Comparison of ENCODE assay signal across 11 cellular contexts in genomic region chr2:42959148-42959992, GRCh38.
DNase-seq lines count a peak whose midpoint lies in the region; ATAC-seq and TF ChIP-seq lines count a peak whose summit lies in the region.
"Had no signal": no experiment of that assay in that cellular context is flagged by ENCODE, and none has a peak within 500 bp of the region (broad histone marks: within the 10 kb centered on the region; RNA-seq: fewer than 3 reads in every experiment).

No MANE protein-coding gene starts in this region.

- no peak for ATAC-seq in GM21515 (IDR thresholded peaks at IDR 0.05; ENCODE audit: unreplicated experiment)
- ATAC-seq: HCT116 had no signal

- no peak overlapping the region for H3K27ac Mint-ChIP-seq in T-helper 2 cell treated with Interferon-gamma antibody and Interleukin-4, amounts not matched to agents 5 μg/mL and 100 μg/mL, for 36 hours
- H3K27ac Mint-ChIP-seq: activated CD4-positive, alpha-beta T cell treated with anti-CD3 and anti-CD28 coated beads, Interleukin-2, amount 10 ng/mL, durations not matched to agents 7 days and 5 days had no signal

- intact Hi-C loops in posterior vena cava (cut with DNase I) (no loop called here), head of caudate nucleus (cut with DNase I) (loop anchor here (10.0 kb wide), 1 partner anchor 275 kb away; no protein-coding TSS in a partner anchor)

- H3K4me3 Mint-ChIP-seq in T-helper 2 cell treated with Interferon-gamma antibody and Interleukin-4, amounts not matched to agents 5 μg/mL and 100 μg/mL, for 36 hours: no peak overlapping the region
- H3K4me3 Mint-ChIP-seq: activated CD4-positive, alpha-beta T cell treated with anti-CD3 and anti-CD28 coated beads, Interleukin-2, amount 10 ng/mL, durations not matched to agents 7 days and 5 days had no signal

- no peaks in the 10 kb centered on the region for H3K27me3 ChIP-seq in Peyer's patch

- no peaks in the 10 kb centered on the region for H3K9me3 ChIP-seq in Peyer's patch

- peak overlapping the region; percentile 43 to 76 (median 57) for H3K27ac ChIP-seq in Peyer's patch

- H3K4me1 ChIP-seq in Peyer's patch: peaks cover 0 to 37% (median 7%) of the 10 kb centered on the region in 4 donors

- DNase-seq in AG10803 (ENCODE audit: low read depth): peak; percentile 86
- DNase-seq in Peyer's patch: no peak
- DNase-seq in fibroblast of the conjunctiva (ENCODE audit: low read depth): peak; percentile 94
- DNase-seq in posterior vena cava (ENCODE audit: low spot score): peak; percentile 89
- no peak for DNase-seq in head of caudate nucleus
- DNase-seq in T-helper 2 cell treated with Interferon-gamma antibody and Interleukin-4, amounts not matched to agents 5 μg/mL and 100 μg/mL, for 36 hours (ENCODE audit: low spot score): no peak
- DNase-seq in NCI-H69 (lab: John Stamatoyannopoulos, UW): no peak
- DNase-seq: activated CD4-positive, alpha-beta T cell treated with anti-CD3 and anti-CD28 coated beads, Interleukin-2, amount 10 ng/mL, durations not matched to agents 7 days and 5 days; stimulated activated CD4-positive, alpha-beta T cell treated with anti-CD3 and anti-CD28 coated beads, Interleukin-4, amount 100 ng/mL, for 1 hour had no signal

- TF ChIP-seq POLR2A in Peyer's patch (IDR thresholded peaks at IDR 0.05): no peak

- no peaks in the 10 kb centered on the region for H3K36me3 Mint-ChIP-seq in T-helper 2 cell treated with Interferon-gamma antibody and Interleukin-4, amounts not matched to agents 5 μg/mL and 100 μg/mL, for 36 hours (ENCODE audit: low read depth)

- H3K27me3 Mint-ChIP-seq in T-helper 2 cell treated with Interferon-gamma antibody and Interleukin-4, amounts not matched to agents 5 μg/mL and 100 μg/mL, for 36 hours (ENCODE audit: low read depth): peaks cover 17% of the 10 kb centered on the region

- H3K4me1 Mint-ChIP-seq in T-helper 2 cell treated with Interferon-gamma antibody and Interleukin-4, amounts not matched to agents 5 μg/mL and 100 μg/mL, for 36 hours (ENCODE audit: low read depth): peaks cover 9% of the 10 kb centered on the region

- no peaks in the 10 kb centered on the region for H3K9me3 Mint-ChIP-seq in T-helper 2 cell treated with Interferon-gamma antibody and Interleukin-4, amounts not matched to agents 5 μg/mL and 100 μg/mL, for 36 hours
- H3K9me3 Mint-ChIP-seq: activated CD4-positive, alpha-beta T cell treated with anti-CD3 and anti-CD28 coated beads, Interleukin-2, amount 10 ng/mL, durations not matched to agents 7 days and 5 days had no signal

- H3K4me3 ChIP-seq in AG10803 (ENCODE audit: low read length) (no peak overlapping the region), Peyer's patch (no peak overlapping the region)

- H3K36me3 ChIP-seq in Peyer's patch: no peaks in the 10 kb centered on the region

- TF ChIP-seq CTCF in AG10803 (conservative IDR thresholded peaks at IDR 0.05; ENCODE audit: low read length) (no peak), Peyer's patch (IDR thresholded peaks at IDR 0.05) (no peak)

Comparison
In these comparisons a context has a peak if more than half of its experiments do, and no peak if none do; other contexts are left out.
1. DNase-seq: peak in AG10803 (single experiment), fibroblast of the conjunctiva (single experiment) and posterior vena cava (single experiment); none in Peyer's patch (0 of 3), head of caudate nucleus (0 of 42), T-helper 2 cell treated with Interferon-gamma antibody and Interleukin-4, amounts not matched to agents 5 μg/mL and 100 μg/mL, for 36 hours (single experiment) and NCI-H69 (single experiment).